In genomic region chr20:17887331-17888030, GRCh38 we compare ENCODE assay signal across 16 cellular contexts.
DNase-seq lines count a peak whose midpoint lies in the region; ATAC-seq and TF ChIP-seq lines count a peak whose summit lies in the region.
"Had no signal": no experiment of that assay in that cellular context is flagged by ENCODE, and none has a peak within 500 bp of the region (broad histone marks: within the 10 kb centered on the region; RNA-seq: fewer than 3 reads in every experiment).

No MANE protein-coding gene starts in this region.

- no peak for TF ChIP-seq CTCF in RWPE1 (conservative IDR thresholded peaks at IDR 0.05; ENCODE audit: low read depth)

- intact Hi-C loops in sciatic nerve (cut with DNase I): no loop called here

- peak; percentile 77 for DNase-seq in COLO829 (ENCODE audit: low spot score)
- DNase-seq in RWPE1 (ENCODE audit: low spot score): no peak
- no peak for DNase-seq in sciatic nerve (ENCODE audit: low spot score)
- DNase-seq in NCI-H1694 treated with DMSO at 0.1 percent for 48 hours (lab: John Stamatoyannopoulos, UW): no peak
- no peak for DNase-seq in NCI-H69 (lab: John Stamatoyannopoulos, UW)
- DNase-seq: Calu3, HCEC 1CT, MV-4-11, NCI-H1417 treated with DMSO at 0.1 percent for 48 hours, NCI-H2081, NCI-H345 had no signal

- H3K27ac ChIP-seq in RWPE1: peak overlapping the region; percentile 2; the same call in 1 of the 2 replicates
- H3K27ac ChIP-seq: A549 had no signal

- POLR2A ChIA-PET in RWPE1 (lab: Yijun Ruan, JAX; ENCODE audit: low non-redundant PET): interaction anchor here (0.5 to 0.6 kb wide), 2 partner anchors 937 to 1398 kb away, joined by 3 to 7 read pairs; no protein-coding TSS in a partner anchor

- ATAC-seq in esophagus mucosa (peak; percentile 15), sciatic nerve (peak; percentile 40), HG02840 (IDR thresholded peaks at IDR 0.05; ENCODE audit: low FRiP score, unreplicated experiment) (no peak), GM18517 (IDR thresholded peaks at IDR 0.05; ENCODE audit: unreplicated experiment) (no peak)
- ATAC-seq: A549, Right ventricle myocardium inferior had no signal

- CTCF ChIA-PET in RWPE1 (lab: Yijun Ruan, JAX): no interaction called here

Comparison
In these comparisons a context has a peak if more than half of its experiments do, and no peak if none do; other contexts are left out.
1. ATAC-seq: peak in esophagus mucosa (single experiment) and sciatic nerve (single experiment); none in HG02840 (single experiment) and GM18517 (single experiment).